In the genomic region with DNA sequence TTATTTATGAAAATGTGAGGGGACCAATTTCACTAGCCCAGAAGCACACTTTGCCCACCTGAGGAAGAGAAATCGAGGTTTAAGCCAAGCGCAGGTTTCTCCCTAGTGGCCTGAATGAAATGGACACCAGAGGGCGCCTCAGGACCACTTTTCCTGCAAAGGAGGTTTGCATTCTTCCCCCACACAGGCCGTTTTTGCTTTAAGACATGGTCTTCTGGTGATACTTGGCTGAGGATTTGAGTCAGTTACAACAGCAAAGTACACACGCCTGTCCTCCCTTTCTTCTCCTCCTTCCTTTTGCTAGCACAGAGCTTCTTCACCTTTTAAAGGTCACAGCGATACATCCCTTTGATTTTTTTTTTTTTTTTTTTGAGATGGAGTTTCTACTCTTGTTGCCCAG, we compare ENCODE assay signal across 8 cellular contexts. TPM values are rescaled to one million over a fixed set of nuclear protein-coding genes. Genes with fewer than 3 reads are reported as not detected.
DNase-seq lines count a peak whose midpoint lies in the region; ATAC-seq lines count a peak whose summit lies in the region.

No MANE protein-coding gene starts in this region.

- H3K27me3 Mint-ChIP-seq in central memory CD8-positive, alpha-beta T cell: peaks cover 9% of the 10 kb centered on the region

- no peak overlapping the region for H3K27ac Mint-ChIP-seq in central memory CD8-positive, alpha-beta T cell (ENCODE audit: low read depth)

- peak; percentile 65 for DNase-seq in ACHN
- peak; percentile 82 for DNase-seq in GM19238 (ENCODE audit: insufficient read length, low spot score)
- DNase-seq in NCI-H2196 treated with DMSO at 0.1 percent for 48 hours (lab: John Stamatoyannopoulos, UW; ENCODE audit: unreplicated experiment): peak; percentile 73
- DNase-seq in activated CD4-positive, CD25-positive, alpha-beta regulatory T cell treated with anti-CD3 and anti-CD28 coated beads, Interleukin-2, amount 50 U/mL, for 72 hours: peak; percentile 75
- DNase-seq in central memory CD8-positive, alpha-beta T cell (ENCODE audit: low spot score in 2 of 2): peak; percentile 65 to 74
- peak; percentile 60 to 92 for DNase-seq in left colon
- DNase-seq in stimulated activated CD4-positive, alpha-beta T cell treated with anti-CD3 and anti-CD28 coated beads, Interleukin-2, amount 100 ng/mL, for 48 hours: peak; percentile 82 to 84

- H3K36me3 Mint-ChIP-seq in central memory CD8-positive, alpha-beta T cell (ENCODE audit: insufficient read depth): peaks cover 7% of the 10 kb centered on the region

- intact Hi-C loops in left colon (cut with DNase I, micrococcal nuclease): loop anchor here (5.0 to 10.0 kb wide), 3 partner anchors 234 to 579 kb away; no protein-coding TSS in a partner anchor

- in situ Hi-C loops in ACHN (cut with HindIII; ENCODE audit: low pct_ligation_motif_present, low pct_unique_long_range_greater_than_20kb, low sequenced_read_pairs): no loop called here

- H3K4me3 Mint-ChIP-seq in central memory CD8-positive, alpha-beta T cell: no peak overlapping the region

- peak; percentile 49 for ATAC-seq in central memory CD8-positive, alpha-beta T cell (replicated peaks; ENCODE audit: extremely low read depth, poor library complexity, severe bottlenecking)
- ATAC-seq in left colon (peak; percentile 56), HG03565 (IDR thresholded peaks at IDR 0.05; ENCODE audit: unreplicated experiment) (no peak)

- H3K4me1 Mint-ChIP-seq in central memory CD8-positive, alpha-beta T cell: peaks cover 7% of the 10 kb centered on the region

- no peaks in the 10 kb centered on the region for H3K9me3 Mint-ChIP-seq in central memory CD8-positive, alpha-beta T cell

RNA-seq across cellular contexts. Expression of a gene that starts 5.4 kb away (rescaled TPM):
- total RNA-seq in left colon: not detected

RNA-seq across cellular contexts. Expression of a gene that starts 35.9 kb away (rescaled TPM):
- total RNA-seq in left colon: 10 to 100 TPM in 1 of 2 donors, 1 to 10 TPM in 1; 9.6 to 11.1 TPM
